In genomic region chr1:47415728-47416318, GRCh38 we compare ENCODE assay signal across 12 cellular contexts. TPM values are rescaled to one million over a fixed set of nuclear protein-coding genes. Genes with fewer than 3 reads are reported as not detected.
DNase-seq lines count a peak whose midpoint lies in the region; ATAC-seq, FAIRE-seq and TF ChIP-seq lines count a peak whose summit lies in the region.
"Had no signal": no experiment of that assay in that cellular context is flagged by ENCODE, and none has a peak within 500 bp of the region (broad histone marks: within the 10 kb centered on the region; RNA-seq: fewer than 3 reads in every experiment).

Gene FOXE3, plus strand, starts transcription at chr1:47416285. Its CDS starts 31 bp downstream, at chr1:47416316.

- TF ChIP-seq CTCF in CD4-positive, alpha-beta T cell (IDR thresholded peaks at IDR 0.05) = no peak
- TF ChIP-seq CTCF in IMR-90 (conservative IDR thresholded peaks at IDR 0.05; ENCODE audit: low read depth, low read length) (no peak), endothelial cell of umbilical vein (IDR thresholded peaks at IDR 0.05; ENCODE audit: extremely low read depth in 1 of 2, insufficient read depth in 1 of 2, low read depth in 1 of 2, low read length in 2 of 2) (no peak), neural cell (IDR thresholded peaks at IDR 0.05; ENCODE audit: poor library complexity, severe bottlenecking) (no peak), psoas muscle (IDR thresholded peaks at IDR 0.05) (no peak), CD14-positive monocyte (IDR thresholded peaks at IDR 0.05) (no peak)

- H3K9ac ChIP-seq in IMR-90 (ENCODE audit: low read depth, low read length) (no peak within 1 kb of the TSS), endothelial cell of umbilical vein (replicated peaks; ENCODE audit: extremely low read depth, insufficient read depth, low read length) (no peak within 1 kb of the TSS), neural cell (ENCODE audit: low read length) (no peak within 1 kb of the TSS)

- H2AK5ac ChIP-seq in IMR-90 (ENCODE audit: low read depth, low read length) = no peak within 1 kb of the TSS

- peaks cover 66% of the 10 kb centered on the region for H3K27me3 Mint-ChIP-seq in CD4-positive, alpha-beta T cell
- H3K27me3 Mint-ChIP-seq in CD14-positive monocyte (ENCODE audit: low read depth in 3 of 3) = peaks cover 63 to 70% (median 66%) of the 10 kb centered on the region in 3 donors

- peak within 1 kb of the TSS; percentile 82 for H2AFZ ChIP-seq in IMR-90 (replicated peaks; ENCODE audit: low read length, poor library complexity)
- peak within 1 kb of the TSS; percentile 77 for H2AFZ ChIP-seq in endothelial cell of umbilical vein (ENCODE audit: low read depth, low read length)
- no peak within 1 kb of the TSS for H2AFZ ChIP-seq in neural cell (ENCODE audit: low read depth, low read length)

- no peaks in the 10 kb centered on the region for H3F3A ChIP-seq in neural cell (ENCODE audit: insufficient read depth, low read length, poor library complexity, severe bottlenecking)

- in situ Hi-C loops in IMR-90 (cut with MboI; ENCODE audit: low sequenced_read_pairs) = no loop called here

- no peak within 1 kb of the TSS for H3K23ac ChIP-seq in IMR-90 (ENCODE audit: low read depth, low read length)

- BruUV-seq in IMR-90 (replicated peaks; lab: Mats Ljungman, UMichigan) = no TSS peak
- BruUV-seq in endothelial cell of umbilical vein (replicated peaks; lab: Mats Ljungman, UMichigan) = no TSS peak

- DNase-seq in CD4-positive, alpha-beta T cell = no peak
- DNase-seq in IMR-90 (no peak), endothelial cell of umbilical vein (ENCODE audit: low read depth, low spot score) (no peak), psoas muscle (no peak), CD14-positive monocyte (ENCODE audit: low spot score) (no peak), left lobe of liver (ENCODE audit: low spot score) (no peak)
- DNase-seq: activated gamma-delta T cell treated with Interleukin-2 at 50 U/mL for 16 hours, foreskin keratinocyte, NCI-H2081 treated with DMSO at 0.1 percent for 48 hours had no signal

- no peaks in the 10 kb centered on the region for H3K9me2 ChIP-seq in neural cell (ENCODE audit: insufficient read depth, low read length)

- WGBS in IMR-90 (ENCODE audit: extremely low coverage in 2 of 2, insufficient read length in 1 of 2), 2 experiments = 15% methylated on average over 8 of the region's 21 CpGs; no CpG with 5 or more reads in 1 of the 2 experiments
- 23 to 57% (median 27%) methylated on average over 5 to 21 of the region's 21 CpGs for WGBS in psoas muscle, 3 donors

- no peak within 1 kb of the TSS for H3K27ac ChIP-seq in CD4-positive, alpha-beta T cell (ENCODE audit: low read depth, low read length)
- H3K27ac ChIP-seq in IMR-90 (ENCODE audit: insufficient read depth, low read length) = no peak within 1 kb of the TSS
- no peak within 1 kb of the TSS for H3K27ac ChIP-seq in endothelial cell of umbilical vein (ENCODE audit: insufficient read depth, low read depth, low read length)
- H3K27ac ChIP-seq in neural cell (ENCODE audit: low read length) = no peak within 1 kb of the TSS
- H3K27ac ChIP-seq in psoas muscle = no peak within 1 kb of the TSS
- H3K27ac ChIP-seq: foreskin keratinocyte had no signal

- H3K36me3 ChIP-seq in IMR-90 (ENCODE audit: control insufficient read depth, insufficient read depth, low read length) (no peaks in the 10 kb centered on the region), endothelial cell of umbilical vein (ENCODE audit: control insufficient read depth in 2 of 2, extremely low read depth in 1 of 2, insufficient read depth in 2 of 2, low read length in 2 of 2) (no peaks in the 10 kb centered on the region), neural cell (ENCODE audit: insufficient read depth, low read length) (no peaks in the 10 kb centered on the region), psoas muscle (ENCODE audit: insufficient read depth in 1 of 2, low read depth in 1 of 2) (no peaks in the 10 kb centered on the region)

- no peak within 1 kb of the TSS for H2BK5ac ChIP-seq in IMR-90 (ENCODE audit: low read depth, low read length, poor library complexity, severe bottlenecking)

- intact Hi-C loops in CD4-positive, alpha-beta T cell (cut with DNase I, micrococcal nuclease) = no loop called here
- intact Hi-C loops in IMR-90 (cut with micrococcal nuclease) (no loop called here), endothelial cell of umbilical vein (cut with micrococcal nuclease) (no loop called here), psoas muscle (cut with DNase I) (no loop called here), CD14-positive monocyte (cut with micrococcal nuclease) (no loop called here)

- no peaks in the 10 kb centered on the region for H3K9me3 ChIP-seq in CD4-positive, alpha-beta T cell (ENCODE audit: control insufficient read depth, low read length)
- H3K9me3 ChIP-seq in IMR-90 (ENCODE audit: control insufficient read depth, insufficient read depth, low read length) (no peaks in the 10 kb centered on the region), endothelial cell of umbilical vein (replicated peaks; ENCODE audit: control insufficient read depth, insufficient read depth, low read length) (no peaks in the 10 kb centered on the region), neural cell (ENCODE audit: low read length) (no peaks in the 10 kb centered on the region), psoas muscle (no peaks in the 10 kb centered on the region)

- peaks cover 5% of the 10 kb centered on the region for H3K4me1 Mint-ChIP-seq in CD4-positive, alpha-beta T cell (ENCODE audit: low read depth)
- peaks cover 3% of the 10 kb centered on the region for H3K4me1 Mint-ChIP-seq in CD14-positive monocyte

- H2BK15ac ChIP-seq in IMR-90 (ENCODE audit: low read depth, low read length) = no peak within 1 kb of the TSS

- no peak for TF ChIP-seq EP300 in neural cell (conservative IDR thresholded peaks at IDR 0.05; ENCODE audit: poor library complexity, severe bottlenecking)

- no peak within 1 kb of the TSS for H3K14ac ChIP-seq in IMR-90 (replicated peaks; ENCODE audit: low read depth, low read length)

- no peak within 1 kb of the TSS for H4K5ac ChIP-seq in IMR-90 (ENCODE audit: low read depth, low read length)

- dilution Hi-C loops in IMR-90 (cut with HindIII; ENCODE audit: low sequenced_read_pairs, unreplicated experiment) = no loop called here
- dilution Hi-C loops in endothelial cell of umbilical vein (cut with MboI; ENCODE audit: extremely low pct_ligation_motif_present, low sequenced_read_pairs) = no loop called here

- peaks cover 4% of the 10 kb centered on the region; the same call in 1 of the 2 replicates for H3K9me1 ChIP-seq in IMR-90 (ENCODE audit: insufficient read depth, low read length)
- H3K9me1 ChIP-seq in endothelial cell of umbilical vein (replicated peaks; ENCODE audit: control insufficient read depth, extremely low read depth, insufficient read depth, low read length) = no peaks in the 10 kb centered on the region

- no peak within 1 kb of the TSS for H2AK9ac ChIP-seq in IMR-90 (replicated peaks; ENCODE audit: low read depth, low read length, poor library complexity)

- H3K4me2 ChIP-seq in IMR-90 (ENCODE audit: low read depth, low read length) (peak within 1 kb of the TSS; percentile 70; the same call in 1 of the 2 replicates), endothelial cell of umbilical vein (ENCODE audit: insufficient read depth, low read length) (no peak within 1 kb of the TSS), neural cell (ENCODE audit: low read length) (no peak within 1 kb of the TSS)

- no peak within 1 kb of the TSS for H3K27ac Mint-ChIP-seq in CD4-positive, alpha-beta T cell
- H3K27ac Mint-ChIP-seq in CD14-positive monocyte = no peak within 1 kb of the TSS

- H3K79me2 ChIP-seq in endothelial cell of umbilical vein (ENCODE audit: control insufficient read depth, insufficient read depth, low read length) (no peaks in the 10 kb centered on the region), neural cell (replicated peaks; ENCODE audit: insufficient read depth, low read length) (no peaks in the 10 kb centered on the region)

- peaks cover 46% of the 10 kb centered on the region for H3K27me3 ChIP-seq in CD4-positive, alpha-beta T cell (ENCODE audit: control insufficient read depth, insufficient read depth, low read length)
- H3K27me3 ChIP-seq in IMR-90 (ENCODE audit: control insufficient read depth, insufficient read depth, low read length) (peaks cover 46% of the 10 kb centered on the region), endothelial cell of umbilical vein (ENCODE audit: control insufficient read depth in 2 of 2, insufficient read depth in 2 of 2, low read length in 2 of 2) (peaks cover 38 to 51% of the 10 kb centered on the region in 2 experiments), neural cell (ENCODE audit: insufficient read depth, low read depth, low read length) (peaks cover 65% of the 10 kb centered on the region), psoas muscle (ENCODE audit: insufficient read depth in 3 of 3, low read length in 2 of 3) (peaks cover 0 to 61% (median 21%) of the 10 kb centered on the region in 3 donors)

- no peak within 1 kb of the TSS for H4K8ac ChIP-seq in IMR-90 (ENCODE audit: low read depth in 2 of 2, low read length in 2 of 2)

- POLR2A ChIA-PET in CD4-positive, alpha-beta T cell (lab: Charles Lee) = no interaction called here
- POLR2A ChIA-PET in IMR-90 (lab: Charles Lee; ENCODE audit: unreplicated experiment) = no interaction called here
- POLR2A ChIA-PET in endothelial cell of umbilical vein (lab: Charles Lee) = no interaction called here

- peak within 1 kb of the TSS; percentile 25 for H3K4me3 Mint-ChIP-seq in CD4-positive, alpha-beta T cell
- H3K4me3 Mint-ChIP-seq in CD14-positive monocyte = peak within 1 kb of the TSS in 1 of 2 donors; percentile 86

- H3K4me3 ChIP-seq in IMR-90 (ENCODE audit: insufficient read depth, low read depth, low read length) = peak within 1 kb of the TSS; percentile 48
- no peak within 1 kb of the TSS for H3K4me3 ChIP-seq in endothelial cell of umbilical vein (replicated peaks in 1 of 3; ENCODE audit: insufficient read depth in 1 of 3, low read depth in 1 of 3, low read length in 3 of 3)
- peak within 1 kb of the TSS; percentile 61 for H3K4me3 ChIP-seq in neural cell (ENCODE audit: low read length)
- no peak within 1 kb of the TSS for H3K4me3 ChIP-seq in psoas muscle

- ATAC-seq in CD4-positive, alpha-beta T cell (ENCODE audit: poor library complexity) = no peak
- ATAC-seq in IMR-90 (ENCODE audit: low read depth) (no peak), GM18868 (IDR thresholded peaks at IDR 0.05; ENCODE audit: unreplicated experiment) (no peak), psoas muscle (no peak), left lobe of liver (no peak)

- H3K36me3 Mint-ChIP-seq in CD4-positive, alpha-beta T cell (ENCODE audit: low read depth) = no peaks in the 10 kb centered on the region
- H3K36me3 Mint-ChIP-seq in CD14-positive monocyte = no peaks in the 10 kb centered on the region

- no peak within 1 kb of the TSS for H2BK20ac ChIP-seq in IMR-90 (ENCODE audit: low read depth, low read length)

- H3K56ac ChIP-seq in IMR-90 (ENCODE audit: extremely low read depth, insufficient read depth, low read length) = no peak within 1 kb of the TSS

- H2BK120ac ChIP-seq in IMR-90 (ENCODE audit: low read depth, low read length) = no peak within 1 kb of the TSS

- H3K79me1 ChIP-seq in IMR-90 (ENCODE audit: low read depth in 1 of 2, low read length in 2 of 2) = no peaks in the 10 kb centered on the region

- FAIRE-seq in endothelial cell of umbilical vein (lab: Jason Lieb, UNC) = no peak
- FAIRE-seq: G401.6 had no signal

- peaks cover 2% of the 10 kb centered on the region; the same call in 1 of the 2 replicates for H4K20me1 ChIP-seq in IMR-90 (ENCODE audit: insufficient read depth, low read length)
- no peaks in the 10 kb centered on the region for H4K20me1 ChIP-seq in endothelial cell of umbilical vein (replicated peaks; ENCODE audit: control insufficient read depth, extremely low read depth, insufficient read depth, low read length)
- no peaks in the 10 kb centered on the region for H4K20me1 ChIP-seq in neural cell (ENCODE audit: insufficient read depth)

- peaks cover 6% of the 10 kb centered on the region for H3K4me1 ChIP-seq in IMR-90 (ENCODE audit: control insufficient read depth, insufficient read depth, low read length)
- H3K4me1 ChIP-seq in endothelial cell of umbilical vein (ENCODE audit: control insufficient read depth, extremely low read depth, insufficient read depth, low read length) = no peaks in the 10 kb centered on the region
- H3K4me1 ChIP-seq in psoas muscle = no peaks in the 10 kb centered on the region
- H3K4me1 ChIP-seq: foreskin keratinocyte had no signal

- H3K4ac ChIP-seq in IMR-90 (ENCODE audit: low read depth, low read length) = no peak within 1 kb of the TSS

- TF ChIP-seq POLR2A in IMR-90 (IDR thresholded peaks at IDR 0.05; ENCODE audit: low read depth, low read length) (no peak), endothelial cell of umbilical vein (IDR thresholded peaks at IDR 0.05; ENCODE audit: low read depth, low read length) (no peak)

- TF ChIP-seq RAD21 in IMR-90 (IDR thresholded peaks at IDR 0.05; ENCODE audit: low read length) (no peak), neural cell (conservative IDR thresholded peaks at IDR 0.05) (no peak)

- no peak within 1 kb of the TSS for H3K18ac ChIP-seq in IMR-90 (ENCODE audit: low read depth, low read length)

- no peaks in the 10 kb centered on the region for H3K9me3 Mint-ChIP-seq in CD4-positive, alpha-beta T cell
- H3K9me3 Mint-ChIP-seq in CD14-positive monocyte = peaks cover 0 to 13% (median 3%) of the 10 kb centered on the region in 7 donors

- CTCF ChIA-PET in CD4-positive, alpha-beta T cell (lab: Charles Lee) = interaction anchor here (1.4 kb wide), 1 partner anchor 20 kb away, joined by 3 read pairs; no protein-coding TSS in a partner anchor
- CTCF ChIA-PET in IMR-90 (lab: Yijun Ruan, JAX) (interaction anchor here (1.6 kb wide), 1 partner anchor 20 kb away, joined by 4 read pairs; no protein-coding TSS in a partner anchor), endothelial cell of umbilical vein (lab: Charles Lee) (no interaction called here)

- no peak within 1 kb of the TSS for H4K91ac ChIP-seq in IMR-90 (ENCODE audit: insufficient read depth, low read depth, low read length)

RNA-seq across cellular contexts. Expression of gene FOXE3, which starts in this region (rescaled TPM):
- total RNA-seq in CD4-positive, alpha-beta T cell = not detected
- total RNA-seq in IMR-90 (2012; rRNA removed) (not detected in 2 replicates), endothelial cell of umbilical vein (not detected in 2 replicates), psoas muscle (under 1 TPM in 1 of 4 donors, not detected in 3; 0.10 TPM), left lobe of liver (not detected)
- polyA plus RNA-seq in IMR-90 (2012; rRNA removed) (0.12 TPM in 1 of 2 replicates, not detected in the other), endothelial cell of umbilical vein (0.06 TPM in 1 of 2 replicates, not detected in the other), neural cell (0.18 TPM in 1 of 2 replicates, not detected in the other), psoas muscle (under 1 TPM in 2 of 3 donors, not detected in 1; 0.03 to 0.08 TPM), CD14-positive monocyte (not detected)
- 0.03 and 0.13 TPM in 2 replicates for polyA plus RNA-seq in IMR-90 (2012; cell fraction: cytosol; rRNA removed)
- polyA plus RNA-seq in IMR-90 (2012; cell fraction: nucleus; rRNA removed; ENCODE audit: low replicate concordance) = 0.03 and 0.18 TPM in 2 replicates
- polyA plus RNA-seq in endothelial cell of umbilical vein (2011; cell fraction: cytosol; rRNA removed) = not detected in 2 replicates
- polyA plus RNA-seq in endothelial cell of umbilical vein (2011; cell fraction: nucleus; rRNA removed) = not detected in 2 replicates
- not detected in 2 replicates for polyA plus RNA-seq in endothelial cell of umbilical vein (2012)
- polyA minus RNA-seq in endothelial cell of umbilical vein (not detected in 2 replicates), neural cell (0.23 TPM in 1 of 2 replicates, not detected in the other)
- polyA minus RNA-seq in endothelial cell of umbilical vein (2011; cell fraction: cytosol; rRNA and poly(A)+ RNA removed) = not detected
- not detected in 2 replicates for polyA minus RNA-seq in endothelial cell of umbilical vein (2011; cell fraction: nucleus; rRNA and poly(A)+ RNA removed)
- total RNA-seq: foreskin keratinocyte had no signal

Comparison
In these comparisons a context has a peak if more than half of its experiments do, and no peak if none do; other contexts are left out.
1. H3K4me3 ChIP-seq: peak in IMR-90 (single experiment) and neural cell (single experiment); none in endothelial cell of umbilical vein (0 of 3) and psoas muscle (single experiment).